12 cellular contexts compared by ENCODE assay signal in genomic region chr10:90859321-90859751, GRCh38. TPM values are rescaled to one million over a fixed set of nuclear protein-coding genes. Genes with fewer than 3 reads are reported as not detected.
DNase-seq lines count a peak whose midpoint lies in the region; ATAC-seq and TF ChIP-seq lines count a peak whose summit lies in the region.
"Had no signal": no experiment of that assay in that cellular context is flagged by ENCODE, and none has a peak within 500 bp of the region (broad histone marks: within the 10 kb centered on the region; RNA-seq: fewer than 3 reads in every experiment).

No MANE protein-coding gene starts in this region.

- intact Hi-C loops in mammary epithelial cell (cut with micrococcal nuclease): loop anchor here (1.0 kb wide), 1 partner anchor 80 kb away; no protein-coding TSS in a partner anchor

- H4K20me1 ChIP-seq in mammary epithelial cell (ENCODE audit: insufficient read depth, low read length): no peaks in the 10 kb centered on the region

- H2AFZ ChIP-seq in mammary epithelial cell (ENCODE audit: low read depth, low read length): no peak overlapping the region

- no peaks in the 10 kb centered on the region for H3K36me3 Mint-ChIP-seq in natural killer cell treated with Interleukin-12 subunit alpha and Interleukin-12 subunit beta and Interleukin-15 and Interleukin-18, amount 100 ng/mL, for 72 hours
- H3K36me3 Mint-ChIP-seq in T-cell: no peaks in the 10 kb centered on the region
- no peaks in the 10 kb centered on the region for H3K36me3 Mint-ChIP-seq in T-helper 2 cell treated with Interferon-gamma antibody and Interleukin-4, amounts not matched to agents 5 μg/mL and 100 μg/mL, for 36 hours (ENCODE audit: low read depth)

- H3K4me1 ChIP-seq in mammary epithelial cell (ENCODE audit: insufficient read depth, low read length) (peaks cover 22% of the 10 kb centered on the region), gastroesophageal sphincter (peaks cover 0 to 21% (median 0%) of the 10 kb centered on the region in 3 donors)

- peak overlapping the region in 1 of 2 donors; percentile 11 for H3K27ac Mint-ChIP-seq in natural killer cell treated with Interleukin-12 subunit alpha and Interleukin-12 subunit beta and Interleukin-15 and Interleukin-18, amount 100 ng/mL, for 72 hours
- H3K27ac Mint-ChIP-seq in T-cell: no peak overlapping the region
- H3K27ac Mint-ChIP-seq in T-helper 2 cell treated with Interferon-gamma antibody and Interleukin-4, amounts not matched to agents 5 μg/mL and 100 μg/mL, for 36 hours: no peak overlapping the region

- peak overlapping the region; percentile 79 for H3K4me2 ChIP-seq in mammary epithelial cell (ENCODE audit: insufficient read depth, low read depth, low read length)

- peak; percentile 13 for DNase-seq in GM03348 (ENCODE audit: low spot score)
- peak; percentile 36 for DNase-seq in NOMO-1 treated with dmso at 0.1 percent for 144 hours (lab: John Stamatoyannopoulos, UW; ENCODE audit: unreplicated experiment)
- DNase-seq in mammary epithelial cell: peak; percentile 91
- no peak for DNase-seq in natural killer cell treated with Interleukin-12 subunit alpha and Interleukin-12 subunit beta and Interleukin-15 and Interleukin-18, amount 100 ng/mL, for 72 hours (ENCODE audit: low spot score)
- no peak for DNase-seq in T-cell
- DNase-seq in SKM-1 (lab: John Stamatoyannopoulos, UW; ENCODE audit: unreplicated experiment): no peak
- DNase-seq in T-helper 2 cell treated with Interferon-gamma antibody and Interleukin-4, amounts not matched to agents 5 μg/mL and 100 μg/mL, for 36 hours (ENCODE audit: low spot score): no peak
- DNase-seq: Calu3; hippocampal formation; NCI-H510A; stimulated activated CD4-positive, alpha-beta T cell treated with anti-CD3 and anti-CD28 coated beads, Interleukin-12 subunit alpha, Interleukin-12 subunit beta, amount 100 ng/mL, for 4 hours had no signal

- in situ Hi-C loops in mammary epithelial cell (cut with MboI; ENCODE audit: low sequenced_read_pairs in 2 of 2): loop anchor here in 1 of 2 donors (5.0 to 25.0 kb wide), 4 partner anchors 65 to 872 kb away; no protein-coding TSS in a partner anchor

- H3K27me3 Mint-ChIP-seq in natural killer cell treated with Interleukin-12 subunit alpha and Interleukin-12 subunit beta and Interleukin-15 and Interleukin-18, amount 100 ng/mL, for 72 hours: peaks cover 18 to 48% of the 10 kb centered on the region in 2 donors
- peaks cover 42 to 50% of the 10 kb centered on the region in 2 donors for H3K27me3 Mint-ChIP-seq in T-cell
- H3K27me3 Mint-ChIP-seq in T-helper 2 cell treated with Interferon-gamma antibody and Interleukin-4, amounts not matched to agents 5 μg/mL and 100 μg/mL, for 36 hours (ENCODE audit: low read depth): peaks cover 84% of the 10 kb centered on the region

- peak; percentile 69 to 70 for ATAC-seq in natural killer cell treated with Interleukin-12 subunit alpha and Interleukin-12 subunit beta and Interleukin-15 and Interleukin-18, amount 100 ng/mL, for 72 hours
- ATAC-seq in T-cell (replicated peaks in 1 of 4) (no peak), gastroesophageal sphincter (no peak)

- H3K9ac ChIP-seq in mammary epithelial cell (ENCODE audit: insufficient read depth, low read length): peak overlapping the region; percentile 50

- H3K36me3 ChIP-seq in mammary epithelial cell (ENCODE audit: insufficient read depth, low read length): no peaks in the 10 kb centered on the region
- H3K36me3 ChIP-seq in gastroesophageal sphincter: no peaks in the 10 kb centered on the region

- dilution Hi-C loops in mammary epithelial cell (cut with HindIII; ENCODE audit: low sequenced_read_pairs): no loop called here

- POLR2A ChIA-PET in T-cell (lab: Charles Lee): no interaction called here

- H3K79me2 ChIP-seq in mammary epithelial cell (ENCODE audit: insufficient read depth, low read length): peaks cover 34% of the 10 kb centered on the region

- H3K4me3 ChIP-seq in mammary epithelial cell (replicated peaks in 1 of 3; ENCODE audit: insufficient read depth in 1 of 3, low read depth in 2 of 3, low read length in 3 of 3) (peak overlapping the region in 2 of 3 experiments; percentile 71 to 98), gastroesophageal sphincter (no peak overlapping the region)

- no peak for TF ChIP-seq POLR2A in gastroesophageal sphincter (IDR thresholded peaks at IDR 0.05)

- no peaks in the 10 kb centered on the region for H3K9me3 Mint-ChIP-seq in natural killer cell treated with Interleukin-12 subunit alpha and Interleukin-12 subunit beta and Interleukin-15 and Interleukin-18, amount 100 ng/mL, for 72 hours
- H3K9me3 Mint-ChIP-seq in T-cell: no peaks in the 10 kb centered on the region
- H3K9me3 Mint-ChIP-seq in T-helper 2 cell treated with Interferon-gamma antibody and Interleukin-4, amounts not matched to agents 5 μg/mL and 100 μg/mL, for 36 hours: no peaks in the 10 kb centered on the region

- CTCF ChIA-PET in mammary epithelial cell (lab: Charles Lee; ENCODE audit: low non-redundant PET) (no interaction called here), T-cell (lab: Charles Lee) (interaction anchor here in 1 of 2 donors (1.1 to 2.2 kb wide), 2 partner anchors 12 to 51 kb away, joined by 4 read pairs; partner anchors contain the start of gene RPP30)

- no peaks in the 10 kb centered on the region for H3K9me3 ChIP-seq in mammary epithelial cell (replicated peaks; ENCODE audit: insufficient read depth, low read length)
- no peaks in the 10 kb centered on the region for H3K9me3 ChIP-seq in gastroesophageal sphincter

- no TSS peak for BruUV-seq in mammary epithelial cell (replicated peaks; lab: Mats Ljungman, UMichigan)

- no peaks in the 10 kb centered on the region for H3K27me3 ChIP-seq in mammary epithelial cell (ENCODE audit: insufficient read depth, low read length)
- peaks cover 51% of the 10 kb centered on the region for H3K27me3 ChIP-seq in gastroesophageal sphincter

- 1% methylated on average over 5 of the region's 5 CpGs for WGBS in mammary epithelial cell (ENCODE audit: low coverage, missing lambda C conversion rate)
- whole genome bisulfite sequencing in gastroesophageal sphincter (ENCODE audit: low coverage in 1 of 2), 2 donors: 63 to 88% methylated on average over 5 of the region's 5 CpGs

- no peak overlapping the region for H3K4me3 Mint-ChIP-seq in natural killer cell treated with Interleukin-12 subunit alpha and Interleukin-12 subunit beta and Interleukin-15 and Interleukin-18, amount 100 ng/mL, for 72 hours
- H3K4me3 Mint-ChIP-seq in T-cell: no peak overlapping the region
- H3K4me3 Mint-ChIP-seq in T-helper 2 cell treated with Interferon-gamma antibody and Interleukin-4, amounts not matched to agents 5 μg/mL and 100 μg/mL, for 36 hours: no peak overlapping the region

- TF ChIP-seq EP300 in gastroesophageal sphincter (IDR thresholded peaks at IDR 0.05): no peak

- H3K4me1 Mint-ChIP-seq in natural killer cell treated with Interleukin-12 subunit alpha and Interleukin-12 subunit beta and Interleukin-15 and Interleukin-18, amount 100 ng/mL, for 72 hours (ENCODE audit: low read depth in 2 of 2): peaks cover 6 to 19% of the 10 kb centered on the region in 2 donors
- peaks cover 11 to 13% (median 11%) of the 10 kb centered on the region in 3 donors for H3K4me1 Mint-ChIP-seq in T-cell
- peaks cover 5% of the 10 kb centered on the region for H3K4me1 Mint-ChIP-seq in T-helper 2 cell treated with Interferon-gamma antibody and Interleukin-4, amounts not matched to agents 5 μg/mL and 100 μg/mL, for 36 hours (ENCODE audit: low read depth)

- peak overlapping the region; percentile 90 for H3K27ac ChIP-seq in mammary epithelial cell (ENCODE audit: insufficient read depth, low read depth, low read length)
- H3K27ac ChIP-seq in gastroesophageal sphincter: no peak overlapping the region

- TF ChIP-seq CTCF in mammary epithelial cell (conservative IDR thresholded peaks at IDR 0.05 in 1 of 2, IDR thresholded peaks at IDR 0.05 in 1 of 2; ENCODE audit: extremely low read depth in 1 of 2, insufficient read depth in 1 of 2, low read depth in 1 of 2, low read length in 2 of 2): no peak
- no peak for TF ChIP-seq CTCF in gastroesophageal sphincter (IDR thresholded peaks at IDR 0.05)

RNA-seq across cellular contexts. Expression of gene HTR7, which starts 1.5 kb away (rescaled TPM):
- total RNA-seq in mammary epithelial cell (10 to 100 TPM; 20.2 to 24.1 TPM), T-cell (under 1 TPM in 1 of 5 donors, not detected in 4; 0.07 TPM), gastroesophageal sphincter (1 to 10 TPM in 1 of 4 donors, under 1 TPM in 3; 0.19 to 7.9 (median 0.41) TPM)
- polyA plus RNA-seq in mammary epithelial cell: 19.5 TPM
- 14.0 TPM for polyA minus RNA-seq in mammary epithelial cell
- total RNA-seq in natural killer cell treated with Interleukin-12 subunit alpha and Interleukin-12 subunit beta and Interleukin-15 and Interleukin-18, amount 100 ng/mL, for 72 hours: under 1 TPM in 1 of 2 donors, not detected in 1; 0.62 TPM

RNA-seq across cellular contexts. Expression of gene RPP30, which starts 12.4 kb away (rescaled TPM):
- total RNA-seq in mammary epithelial cell (10 to 100 TPM; 32.3 to 38.8 TPM), T-cell (10 to 100 TPM; 24.8 to 33.7 (median 26.9) TPM), gastroesophageal sphincter (10 to 100 TPM; 25.0 to 44.2 (median 30.8) TPM)
- polyA plus RNA-seq in mammary epithelial cell: 29.7 TPM
- polyA minus RNA-seq in mammary epithelial cell: 50.3 TPM
- total RNA-seq in natural killer cell treated with Interleukin-12 subunit alpha and Interleukin-12 subunit beta and Interleukin-15 and Interleukin-18, amount 100 ng/mL, for 72 hours: 10 to 100 TPM; 46.9 to 69.7 TPM

Comparison
In these comparisons a context has a peak if more than half of its experiments do, and no peak if none do; other contexts are left out.
1. DNase-seq: peak in GM03348 (single experiment), NOMO-1 treated with dmso at 0.1 percent for 144 hours (single experiment) and mammary epithelial cell (single experiment); none in natural killer cell treated with Interleukin-12 subunit alpha and Interleukin-12 subunit beta and Interleukin-15 and Interleukin-18, amount 100 ng/mL, for 72 hours (single experiment), T-cell (0 of 34), SKM-1 (single experiment) and T-helper 2 cell treated with Interferon-gamma antibody and Interleukin-4, amounts not matched to agents 5 μg/mL and 100 μg/mL, for 36 hours (single experiment).
2. H3K4me3 ChIP-seq: peak in mammary epithelial cell (2 of 3); none in gastroesophageal sphincter (0 of 2).
3. ATAC-seq: peak in natural killer cell treated with Interleukin-12 subunit alpha and Interleukin-12 subunit beta and Interleukin-15 and Interleukin-18, amount 100 ng/mL, for 72 hours (2 of 2); none in T-cell (0 of 4) and gastroesophageal sphincter (single experiment).